In the genomic region with DNA sequence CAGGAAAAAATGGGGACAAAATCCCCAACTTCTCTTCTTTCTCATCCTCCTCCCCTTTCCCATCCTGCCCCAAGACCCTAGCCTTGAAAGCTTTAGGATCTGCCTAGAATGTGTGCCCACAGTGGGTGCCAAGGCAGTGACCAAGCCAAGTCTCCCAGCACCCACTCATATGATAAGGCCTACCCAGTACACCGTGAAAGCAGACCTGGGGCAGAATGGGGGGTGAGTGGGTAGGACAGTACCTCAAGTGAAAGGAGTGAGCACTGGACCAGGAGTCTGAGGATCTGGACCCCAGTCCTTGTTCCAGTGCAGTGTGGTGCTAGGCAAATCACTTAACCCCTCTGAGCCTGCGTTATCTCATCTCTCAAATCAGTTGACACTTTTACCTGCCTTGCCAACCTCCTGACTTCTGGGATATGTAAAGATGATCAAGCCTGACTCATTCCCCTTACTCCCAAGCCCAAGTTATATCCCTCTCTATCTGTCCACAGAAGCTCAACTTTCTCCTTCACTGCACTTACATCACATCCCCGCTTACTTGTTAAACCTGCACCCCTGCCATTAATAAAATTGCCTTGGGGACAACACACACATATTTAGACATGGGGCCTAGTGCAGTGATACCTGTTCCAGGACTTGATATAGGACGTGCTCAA, we compare ENCODE assay signal across 24 cellular contexts.
"Had no signal": no experiment of that assay in that cellular context is flagged by ENCODE, and none has a peak within 500 bp of the region (broad histone marks: within the 10 kb centered on the region; RNA-seq: fewer than 3 reads in every experiment).

No MANE protein-coding gene starts in this region.

- H3K27me3 ChIP-seq: esophagus muscularis mucosa, sigmoid colon, transverse colon, uterus had no signal

- H3K27me3 Mint-ChIP-seq: activated naive CD8-positive, alpha-beta T cell; dendritic cell treated with granulocyte-macrophage colony-stimulating factor and Interleukin-4, amounts not matched to agents 40 ng/mL and 50 ng/mL, for 4 days had no signal

- H3K4me1 Mint-ChIP-seq: activated T-helper 17 cell treated with anti-CD3 and anti-CD28 coated beads, Interleukin-2, amount 50 U/mL, for 72 hours had no signal

- H3K27ac ChIP-seq: esophagus muscularis mucosa, sigmoid colon, transverse colon, uterus, VCaP had no signal

- H3K36me3 Mint-ChIP-seq: activated naive CD8-positive, alpha-beta T cell had no signal

- H3K4me2 ChIP-seq: smooth muscle cell had no signal

- H3K4me1 ChIP-seq: sigmoid colon, transverse colon, uterus had no signal

- H3K4me3 Mint-ChIP-seq: activated CD8-positive, alpha-beta T cell treated with anti-CD3 and anti-CD28 coated beads, Interleukin-2, amount 10 ng/mL, durations not matched to agents 7 days and 5 days; activated naive CD8-positive, alpha-beta T cell; activated T-cell treated with anti-CD3 and anti-CD28 coated beads, Interleukin-2, amount 50 U/mL, for 24 hours; activated T-helper 17 cell treated with anti-CD3 and anti-CD28 coated beads, Interleukin-2, amount 50 U/mL, for 72 hours; dendritic cell treated with granulocyte-macrophage colony-stimulating factor and Interleukin-4, amounts not matched to agents 40 ng/mL and 50 ng/mL, for 4 days; stimulated activated naive B cell treated with anti-CD40 and anti-IgM and Interleukin-4, amounts not matched to agents 10 μg/mL and 1 μg/mL and 100 μg/mL, for 72 hours had no signal

- H3K4me3 ChIP-seq: esophagus muscularis mucosa, mucosa of descending colon, sigmoid colon, smooth muscle cell, transverse colon, uterus had no signal

- H3K36me3 ChIP-seq: esophagus muscularis mucosa, sigmoid colon, transverse colon, uterus had no signal

- H3K9me3 ChIP-seq: esophagus muscularis mucosa, mucosa of descending colon, sigmoid colon, transverse colon, uterus had no signal

- DNase-seq: activated CD4-positive, alpha-beta T cell treated with anti-CD3 and anti-CD28 coated beads, Interleukin-2, amount 50 U/mL, for 1 hour; activated CD8-positive, alpha-beta memory T cell treated with anti-CD3 and anti-CD28 coated beads, Interleukin-2, amount 50 U/mL, for 4 hours; activated CD8-positive, alpha-beta T cell treated with anti-CD3 and anti-CD28 coated beads, Interleukin-2, amount 10 ng/mL, durations not matched to agents 7 days and 5 days; activated naive CD4-positive, alpha-beta T cell; activated T-cell treated with anti-CD3 and anti-CD28 coated beads, Interleukin-2, amount 50 U/mL, for 24 hours; amniotic stem cell; effector CD4-positive, alpha-beta T cell; hippocampal formation; left cardiac atrium; mesendoderm; mucosa of descending colon; retina; sigmoid colon; stimulated activated CD4-positive, alpha-beta T cell treated with anti-CD3 and anti-CD28 coated beads, Interleukin-15, amount 100 ng/mL, for 24 hours; stimulated activated naive B cell treated with anti-CD40 and anti-IgM and Interleukin-4, amounts not matched to agents 10 μg/mL and 1 μg/mL and 100 μg/mL, for 72 hours; transverse colon; uterus had no signal

- ATAC-seq: activated CD4-positive, CD25-positive, alpha-beta regulatory T cell treated with anti-CD3 and anti-CD28 coated beads, Interleukin-2, amount 50 U/mL, for 24 hours; activated CD8-positive, alpha-beta T cell treated with anti-CD3 and anti-CD28 coated beads, Interleukin-2, amount 10 ng/mL, durations not matched to agents 7 days and 5 days; left cardiac atrium; mucosa of descending colon; stimulated activated naive B cell treated with anti-CD40 and anti-IgM and Interleukin-4, amounts not matched to agents 10 μg/mL and 1 μg/mL and 100 μg/mL, for 72 hours had no signal

- H3K27ac Mint-ChIP-seq: activated naive CD8-positive, alpha-beta T cell; activated T-cell treated with anti-CD3 and anti-CD28 coated beads, Interleukin-2, amount 50 U/mL, for 24 hours; activated T-helper 17 cell treated with anti-CD3 and anti-CD28 coated beads, Interleukin-2, amount 50 U/mL, for 72 hours; dendritic cell treated with granulocyte-macrophage colony-stimulating factor and Interleukin-4, amounts not matched to agents 40 ng/mL and 50 ng/mL, for 4 days; stimulated activated naive B cell treated with anti-CD40 and anti-IgM and Interleukin-4, amounts not matched to agents 10 μg/mL and 1 μg/mL and 100 μg/mL, for 72 hours had no signal
